In the genomic region with DNA sequence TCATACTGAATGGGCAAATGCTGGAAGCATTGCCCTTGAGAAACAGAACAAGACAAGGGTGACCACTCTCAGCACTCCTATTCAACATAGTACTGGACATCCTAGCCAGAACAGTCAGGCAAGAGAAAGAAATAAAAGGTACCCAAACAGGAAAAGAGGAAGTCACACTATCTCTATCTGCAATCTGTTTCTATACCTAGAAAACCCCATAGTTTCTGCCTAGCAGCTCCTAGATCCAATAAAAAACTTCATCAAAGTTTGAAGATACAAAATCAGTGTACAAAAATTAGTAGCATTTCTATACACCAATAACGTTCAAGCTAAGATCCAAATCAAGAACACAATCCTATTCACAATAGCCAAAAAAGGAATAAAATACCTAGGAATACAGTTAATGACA, we compare ENCODE assay signal across 6 cellular contexts. TPM values are rescaled to one million over a fixed set of nuclear protein-coding genes. Genes with fewer than 3 reads are reported as not detected.
"Had no signal": no experiment of that assay in that cellular context is flagged by ENCODE, and none has a peak within 500 bp of the region (broad histone marks: within the 10 kb centered on the region; RNA-seq: fewer than 3 reads in every experiment).

No MANE protein-coding gene starts in this region.

RNA-seq across cellular contexts. Expression of a gene that starts 54.2 kb away (rescaled TPM):
- total RNA-seq: chondrocyte, mesenteric fat pad, omental fat pad, pulmonary artery endothelial cell, right atrium auricular region, smooth muscle cell had no signal
